Comparison of ENCODE assay signal across 1 cellular context in genomic region chr6:158789115-158789917, GRCh38.
TF ChIP-seq lines count a peak whose summit lies in the region.

No MANE protein-coding gene starts in this region.

TF ChIP-seq in HCT116, 20 proteins besides CTCF, POLR2A, EP300 and RAD21 (continued from another document):
- TF ChIP-seq REST (IDR thresholded peaks at IDR 0.05; ENCODE audit: low read depth), result no peak
- no peak for TF ChIP-seq FOSL1 (IDR thresholded peaks at IDR 0.05; ENCODE audit: low read depth)
